Comparison of ENCODE assay signal across 9 cellular contexts in the genomic region with DNA sequence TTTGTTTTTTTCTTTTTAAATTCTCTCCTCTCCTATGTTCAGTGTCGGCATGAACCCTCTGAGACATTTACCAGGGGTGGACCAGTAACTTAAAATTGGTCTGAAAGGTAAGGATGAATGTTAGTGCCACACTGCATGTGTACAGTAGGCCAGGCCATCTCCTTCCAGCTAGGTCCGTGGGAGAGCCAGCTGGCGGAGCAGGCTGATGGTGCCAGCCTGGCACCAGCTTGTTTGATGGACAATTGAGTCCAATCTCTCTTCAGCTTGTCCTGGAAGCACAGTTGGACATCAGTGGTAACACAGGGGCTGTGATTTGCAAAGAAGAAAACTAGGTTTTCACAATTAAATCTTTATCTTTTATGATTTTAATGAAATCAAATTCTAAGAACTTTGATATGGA.
DNase-seq lines count a peak whose midpoint lies in the region; ATAC-seq and TF ChIP-seq lines count a peak whose summit lies in the region.
"Had no signal": no experiment of that assay in that cellular context is flagged by ENCODE, and none has a peak within 500 bp of the region (broad histone marks: within the 10 kb centered on the region; RNA-seq: fewer than 3 reads in every experiment).

No MANE protein-coding gene starts in this region.

- ATAC-seq in activated CD8-positive, alpha-beta T cell treated with anti-CD3 and anti-CD28 coated beads, Interleukin-2, amount 10 ng/mL, durations not matched to agents 7 days and 5 days = peak; percentile 52
- no peak for ATAC-seq in GM18519 (IDR thresholded peaks at IDR 0.05; ENCODE audit: low FRiP score, unreplicated experiment)

- 75 to 90% (median 85%) methylated on average over 3 of the region's 3 CpGs for WGBS in stomach, 5 donors

- H3K27ac ChIP-seq in stomach = peak overlapping the region in 2 of 5 donors; percentile 30 to 73

- no peak for TF ChIP-seq POLR2A in stomach (IDR thresholded peaks at IDR 0.05)

- H3K27me3 Mint-ChIP-seq in activated CD4-positive, alpha-beta T cell treated with anti-CD3 and anti-CD28 coated beads, Interleukin-2, amount 10 ng/mL, durations not matched to agents 7 days and 5 days = no peaks in the 10 kb centered on the region
- H3K27me3 Mint-ChIP-seq in activated CD8-positive, alpha-beta T cell treated with anti-CD3 and anti-CD28 coated beads, Interleukin-2, amount 10 ng/mL, durations not matched to agents 7 days and 5 days (ENCODE audit: low read depth) = no peaks in the 10 kb centered on the region

- no peaks in the 10 kb centered on the region for H3K9me3 ChIP-seq in stomach

- no peak for DNase-seq in activated CD4-positive, alpha-beta T cell treated with anti-CD3 and anti-CD28 coated beads, Interleukin-2, amount 10 ng/mL, durations not matched to agents 7 days and 5 days
- DNase-seq in activated CD4-positive, alpha-beta T cell treated with anti-CD3 and anti-CD28 coated beads, Interleukin-2, amount 50 U/mL, for 1 hour = no peak
- DNase-seq in activated CD8-positive, alpha-beta T cell treated with anti-CD3 and anti-CD28 coated beads, Interleukin-2, amount 10 ng/mL, durations not matched to agents 7 days and 5 days = no peak
- peak in 28 of 42 donors; percentile 9 to 71 (median 39) for DNase-seq in head of caudate nucleus
- no peak for DNase-seq in stomach
- no peak for DNase-seq in NCI-H748 (lab: John Stamatoyannopoulos, UW; ENCODE audit: unreplicated experiment)
- no peak for DNase-seq in AG08396 (ENCODE audit: low spot score)
- DNase-seq: GF-D8 had no signal

- H3K4me1 Mint-ChIP-seq in activated CD4-positive, alpha-beta T cell treated with anti-CD3 and anti-CD28 coated beads, Interleukin-2, amount 10 ng/mL, durations not matched to agents 7 days and 5 days = peaks cover 39% of the 10 kb centered on the region
- H3K4me1 Mint-ChIP-seq in activated CD8-positive, alpha-beta T cell treated with anti-CD3 and anti-CD28 coated beads, Interleukin-2, amount 10 ng/mL, durations not matched to agents 7 days and 5 days (ENCODE audit: low read depth) = peaks cover 32% of the 10 kb centered on the region

- H3K4me3 ChIP-seq in stomach = peak overlapping the region in 3 of 4 donors; percentile 23 to 34 (median 26)

- peaks cover 0 to 18% (median 7%) of the 10 kb centered on the region in 4 donors for H3K4me1 ChIP-seq in stomach

- intact Hi-C loops in head of caudate nucleus (cut with DNase I) (no loop called here), stomach (cut with DNase I; ENCODE audit: low total_unique reads) (no loop called here)

- POLR2A ChIA-PET in activated CD4-positive, alpha-beta T cell treated with anti-CD3 and anti-CD28 coated beads, Interleukin-2, amount 10 ng/mL, durations not matched to agents 7 days and 5 days (lab: Charles Lee) = interaction anchor here (0.6 to 0.9 kb wide), 4 partner anchors 137 to 1086 kb away, joined by 3 to 4 read pairs (median 3); a partner anchor contains a TSS
- POLR2A ChIA-PET in activated CD8-positive, alpha-beta T cell treated with anti-CD3 and anti-CD28 coated beads, Interleukin-2, amount 10 ng/mL, durations not matched to agents 7 days and 5 days (lab: Charles Lee) = interaction anchor here (1.3 kb wide), 1 partner anchor 136 kb away, joined by 4 read pairs; a partner anchor contains a TSS

- CTCF ChIA-PET in activated CD4-positive, alpha-beta T cell treated with anti-CD3 and anti-CD28 coated beads, Interleukin-2, amount 10 ng/mL, durations not matched to agents 7 days and 5 days (lab: Charles Lee) = interaction anchor here (1.3 to 2.2 kb wide), 2 partner anchors 10 to 153 kb away, joined by 3 to 9 read pairs; no protein-coding TSS in a partner anchor
- CTCF ChIA-PET in activated CD8-positive, alpha-beta T cell treated with anti-CD3 and anti-CD28 coated beads, Interleukin-2, amount 10 ng/mL, durations not matched to agents 7 days and 5 days (lab: Charles Lee) = interaction anchor here (0.7 to 3.5 kb wide), 12 partner anchors 9 to 341 kb away, joined by 3 to 25 read pairs (median 4); a partner anchor contains a TSS

- H3K9me3 Mint-ChIP-seq in activated CD4-positive, alpha-beta T cell treated with anti-CD3 and anti-CD28 coated beads, Interleukin-2, amount 10 ng/mL, durations not matched to agents 7 days and 5 days = no peaks in the 10 kb centered on the region
- no peaks in the 10 kb centered on the region for H3K9me3 Mint-ChIP-seq in activated CD8-positive, alpha-beta T cell treated with anti-CD3 and anti-CD28 coated beads, Interleukin-2, amount 10 ng/mL, durations not matched to agents 7 days and 5 days (ENCODE audit: insufficient read depth)

- H3K27me3 ChIP-seq in stomach = no peaks in the 10 kb centered on the region

- peaks cover 0 to 13% (median 10%) of the 10 kb centered on the region in 4 donors for H3K36me3 ChIP-seq in stomach

- peak overlapping the region; percentile 95 for H3K27ac Mint-ChIP-seq in activated CD4-positive, alpha-beta T cell treated with anti-CD3 and anti-CD28 coated beads, Interleukin-2, amount 10 ng/mL, durations not matched to agents 7 days and 5 days
- H3K27ac Mint-ChIP-seq in activated CD8-positive, alpha-beta T cell treated with anti-CD3 and anti-CD28 coated beads, Interleukin-2, amount 10 ng/mL, durations not matched to agents 7 days and 5 days = peak overlapping the region; percentile 90

- TF ChIP-seq EP300 in stomach (IDR thresholded peaks at IDR 0.05) = no peak

- H3K4me3 Mint-ChIP-seq in activated CD4-positive, alpha-beta T cell treated with anti-CD3 and anti-CD28 coated beads, Interleukin-2, amount 10 ng/mL, durations not matched to agents 7 days and 5 days = peak overlapping the region; percentile 81
- H3K4me3 Mint-ChIP-seq in activated CD8-positive, alpha-beta T cell treated with anti-CD3 and anti-CD28 coated beads, Interleukin-2, amount 10 ng/mL, durations not matched to agents 7 days and 5 days = peak overlapping the region; percentile 79

- peaks cover 2% of the 10 kb centered on the region for H3K36me3 Mint-ChIP-seq in activated CD4-positive, alpha-beta T cell treated with anti-CD3 and anti-CD28 coated beads, Interleukin-2, amount 10 ng/mL, durations not matched to agents 7 days and 5 days (ENCODE audit: low read depth)
- H3K36me3 Mint-ChIP-seq in activated CD8-positive, alpha-beta T cell treated with anti-CD3 and anti-CD28 coated beads, Interleukin-2, amount 10 ng/mL, durations not matched to agents 7 days and 5 days (ENCODE audit: low read depth) = no peaks in the 10 kb centered on the region

- no peak for TF ChIP-seq CTCF in stomach (IDR thresholded peaks at IDR 0.05)

Comparison
In these comparisons a context has a peak if more than half of its experiments do, and no peak if none do; other contexts are left out.
1. DNase-seq: peak in head of caudate nucleus (28 of 42); none in activated CD4-positive, alpha-beta T cell treated with anti-CD3 and anti-CD28 coated beads, Interleukin-2, amount 10 ng/mL, durations not matched to agents 7 days and 5 days (single experiment), activated CD4-positive, alpha-beta T cell treated with anti-CD3 and anti-CD28 coated beads, Interleukin-2, amount 50 U/mL, for 1 hour (single experiment), activated CD8-positive, alpha-beta T cell treated with anti-CD3 and anti-CD28 coated beads, Interleukin-2, amount 10 ng/mL, durations not matched to agents 7 days and 5 days (single experiment), stomach (single experiment), NCI-H748 (single experiment) and AG08396 (single experiment).